Comparison of ENCODE assay signal across 25 cellular contexts in the genomic region with DNA sequence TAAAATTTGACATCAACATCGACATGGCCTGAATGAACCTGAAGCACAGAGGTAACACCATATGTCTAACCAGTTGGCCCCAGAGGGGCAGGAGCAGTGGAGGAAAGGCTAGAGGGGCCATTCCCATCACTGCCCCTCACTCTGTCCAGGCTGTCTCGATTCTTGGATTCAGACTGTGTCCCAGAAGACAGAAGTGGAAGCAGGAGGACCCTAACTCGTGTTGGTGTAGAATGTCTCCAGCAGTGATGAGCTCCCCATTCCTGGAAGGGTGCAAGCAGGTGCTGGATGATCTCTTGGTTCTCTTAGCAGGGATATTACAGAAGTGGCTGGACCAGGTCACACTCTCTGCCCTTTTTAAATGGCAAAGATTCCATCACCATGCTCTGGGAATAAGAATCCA.
"Had no signal": no experiment of that assay in that cellular context is flagged by ENCODE, and none has a peak within 500 bp of the region (broad histone marks: within the 10 kb centered on the region; RNA-seq: fewer than 3 reads in every experiment).

No MANE protein-coding gene starts in this region.

- H3K4me2 ChIP-seq: hepatocyte, neural progenitor cell had no signal

- H3K9ac ChIP-seq: neural progenitor cell had no signal

- H3K9me3 Mint-ChIP-seq: naive thymus-derived CD4-positive, alpha-beta T cell; nephron; neural progenitor cell; stimulated activated effector memory CD8-positive, alpha-beta T cell treated with anti-CD3 and anti-CD28 coated beads, Interleukin-12 subunit alpha, Interleukin-12 subunit beta, amount 100 ng/mL, for 72 hours had no signal

- H3K4me3 ChIP-seq: dorsolateral prefrontal cortex, esophagus muscularis mucosa, gastroesophageal sphincter, heart left ventricle, hepatocyte, left lung, neural progenitor cell, psoas muscle, sigmoid colon, stomach, thyroid gland, vagina had no signal

- DNase-seq: effector CD8-positive, alpha-beta T cell; foreskin keratinocyte; left cardiac atrium; mesenchymal stem cell; midbrain; naive thymus-derived CD4-positive, alpha-beta T cell; psoas muscle; right cardiac atrium; stimulated activated CD4-positive, alpha-beta T cell treated with anti-CD3 and anti-CD28 coated beads, Interleukin-2, amount 100 ng/mL, for 24 hours; stimulated activated CD4-positive, alpha-beta T cell treated with anti-CD3 and anti-CD28 coated beads, Interleukin-4, amount 100 ng/mL, for 24 hours; stimulated activated naive CD4-positive, alpha-beta T cell treated with Interleukin-2 at 50 U/mL for 16 hours; thyroid gland; trophoblast cell had no signal

- H3K4me1 ChIP-seq: esophagus muscularis mucosa, foreskin keratinocyte, gastroesophageal sphincter, heart left ventricle, left lung, neural progenitor cell, psoas muscle, sigmoid colon, stomach, thyroid gland, vagina had no signal

- H3K36me3 Mint-ChIP-seq: naive thymus-derived CD4-positive, alpha-beta T cell; neural progenitor cell; stimulated activated effector memory CD8-positive, alpha-beta T cell treated with anti-CD3 and anti-CD28 coated beads, Interleukin-12 subunit alpha, Interleukin-12 subunit beta, amount 100 ng/mL, for 72 hours had no signal

- H3K27ac ChIP-seq: dorsolateral prefrontal cortex, esophagus muscularis mucosa, foreskin keratinocyte, gastroesophageal sphincter, heart left ventricle, hepatocyte, left lung, neural progenitor cell, psoas muscle, sigmoid colon, stomach, thyroid gland, vagina had no signal

- ATAC-seq: foreskin keratinocyte; gastroesophageal sphincter; heart left ventricle; left cardiac atrium; left lung; naive thymus-derived CD4-positive, alpha-beta T cell; right cardiac atrium; stimulated activated effector memory CD8-positive, alpha-beta T cell treated with anti-CD3 and anti-CD28 coated beads, Interleukin-12 subunit alpha, Interleukin-12 subunit beta, amount 100 ng/mL, for 72 hours had no signal

- H3K27ac Mint-ChIP-seq: naive thymus-derived CD4-positive, alpha-beta T cell; nephron; neural progenitor cell; stimulated activated effector memory CD8-positive, alpha-beta T cell treated with anti-CD3 and anti-CD28 coated beads, Interleukin-12 subunit alpha, Interleukin-12 subunit beta, amount 100 ng/mL, for 72 hours had no signal

- H3K36me3 ChIP-seq: esophagus muscularis mucosa, gastroesophageal sphincter, heart left ventricle, left lung, neural progenitor cell, sigmoid colon, stomach, thyroid gland, vagina had no signal

- H3K27me3 ChIP-seq: dorsolateral prefrontal cortex, heart left ventricle, hepatocyte, neural progenitor cell, thyroid gland, vagina had no signal

- H3K9me3 ChIP-seq: esophagus muscularis mucosa, gastroesophageal sphincter, heart left ventricle, left lung, psoas muscle, sigmoid colon, stomach, thyroid gland, vagina had no signal

- H3K4me3 Mint-ChIP-seq: naive thymus-derived CD4-positive, alpha-beta T cell; nephron; neural progenitor cell; stimulated activated effector memory CD8-positive, alpha-beta T cell treated with anti-CD3 and anti-CD28 coated beads, Interleukin-12 subunit alpha, Interleukin-12 subunit beta, amount 100 ng/mL, for 72 hours had no signal

- H3K4me1 Mint-ChIP-seq: nephron; stimulated activated effector memory CD8-positive, alpha-beta T cell treated with anti-CD3 and anti-CD28 coated beads, Interleukin-12 subunit alpha, Interleukin-12 subunit beta, amount 100 ng/mL, for 72 hours had no signal
